9 cellular contexts compared by ENCODE assay signal in genomic region chr1:16770144-16770736, GRCh38. TPM values are rescaled to one million over a fixed set of nuclear protein-coding genes. Genes with fewer than 3 reads are reported as not detected.
DNase-seq lines count a peak whose midpoint lies in the region; FAIRE-seq and TF ChIP-seq lines count a peak whose summit lies in the region.
"Not testable (repeated sequence)": the region's sequence is repeated elsewhere in the genome, so short reads cannot be mapped to it uniquely, and the experiment has no call there.
"Had no signal": no experiment of that assay in that cellular context is flagged by ENCODE, and none has a peak within 500 bp of the region (broad histone marks: within the 10 kb centered on the region; RNA-seq: fewer than 3 reads in every experiment).

No MANE protein-coding gene starts in this region.

- not testable (repeated sequence) for FAIRE-seq in kidney (lab: Jason Lieb, UNC)

- not testable (repeated sequence) for H3K27me3 ChIP-seq in Peyer's patch; fibroblast of lung (ENCODE audit: control insufficient read depth, insufficient read depth, low read length)

- not testable (repeated sequence) for H3K36me3 ChIP-seq in Peyer's patch; fibroblast of lung (ENCODE audit: control insufficient read depth, insufficient read depth, low read length); kidney (ENCODE audit: control insufficient read depth in 1 of 2, insufficient read depth in 2 of 2, low read length in 2 of 2)

- in situ Hi-C loops in astrocyte of the spinal cord (cut with HindIII; ENCODE audit: low sequenced_read_pairs), result not testable (repeated sequence)

- not testable (repeated sequence) for TF ChIP-seq CTCF in Peyer's patch (IDR thresholded peaks at IDR 0.05); astrocyte of the spinal cord (IDR thresholded peaks at IDR 0.05; ENCODE audit: low read depth, low read length); fibroblast of lung (conservative IDR thresholded peaks at IDR 0.05 in 1 of 2, IDR thresholded peaks at IDR 0.05 in 1 of 2; ENCODE audit: low read depth in 1 of 2, low read length in 2 of 2); kidney (IDR thresholded peaks at IDR 0.05; ENCODE audit: borderline replicate concordance, extremely low read depth, insufficient read depth)

- not testable (repeated sequence) for H3K9ac ChIP-seq in fibroblast of lung (ENCODE audit: insufficient read depth, low read length); kidney (ENCODE audit: low read length in 2 of 2)

- not testable (repeated sequence) for H3K9me3 ChIP-seq in Peyer's patch; fibroblast of lung (ENCODE audit: control insufficient read depth, insufficient read depth, low read depth, low read length); kidney (ENCODE audit: control insufficient read depth in 1 of 2, low read length in 2 of 2)

- H3K4me2 ChIP-seq in fibroblast of lung (ENCODE audit: extremely low read depth, insufficient read depth, low read length), result not testable (repeated sequence)

- not testable (repeated sequence) for H3K4me3 ChIP-seq in Peyer's patch; astrocyte of the spinal cord (ENCODE audit: low read depth, low read length); fibroblast of lung (replicated peaks in 1 of 4; ENCODE audit: control extremely low read depth in 1 of 4, insufficient read depth in 1 of 4, low read depth in 3 of 4, low read length in 4 of 4); kidney (ENCODE audit: low read length in 2 of 2)

- not testable (repeated sequence) for H2AFZ ChIP-seq in fibroblast of lung (ENCODE audit: low read length)

- intact Hi-C loops in kidney (cut with DNase I), result not testable (repeated sequence)

- not testable (repeated sequence) for H3K27ac ChIP-seq in Peyer's patch; fibroblast of lung (ENCODE audit: insufficient read depth, low read length)
- peak overlapping the region in 1 of 2 donors; percentile 17 for H3K27ac ChIP-seq in kidney (ENCODE audit: low read depth in 2 of 2, low read length in 2 of 2)

- peak; percentile 55 for DNase-seq in DMS53 (lab: John Stamatoyannopoulos, UW)
- peak; percentile 96 for DNase-seq in HS-5 (ENCODE audit: low read depth)
- DNase-seq in Peyer's patch, result peak in 2 of 3 donors; percentile 8 to 59
- peak; percentile 94 for DNase-seq in astrocyte of the spinal cord (ENCODE audit: low read depth, low spot score)
- peak; percentile 67 to 96 for DNase-seq in fibroblast of lung (ENCODE audit: low read depth in 2 of 2)
- DNase-seq in kidney, result peak; percentile 62
- peak; percentile 34 for DNase-seq in occipital lobe (lab: John Stamatoyannopoulos, UW)
- DNase-seq in superior temporal gyrus (ENCODE audit: extremely low spot score), result peak; percentile 35

- not testable (repeated sequence) for TF ChIP-seq POLR2A in Peyer's patch (IDR thresholded peaks at IDR 0.05)

- H4K20me1 ChIP-seq in fibroblast of lung (ENCODE audit: control insufficient read depth, extremely low read depth, insufficient read depth, low read length), result not testable (repeated sequence)

- peaks cover 0 to 20% (median 0%) of the 10 kb centered on the region in 4 donors for H3K4me1 ChIP-seq in Peyer's patch
- not testable (repeated sequence) for H3K4me1 ChIP-seq in fibroblast of lung (ENCODE audit: control insufficient read depth, extremely low read depth, insufficient read depth, low read length)
- H3K4me1 ChIP-seq in kidney (ENCODE audit: control insufficient read depth in 1 of 2, insufficient read depth in 1 of 2, low read depth in 1 of 2, low read length in 2 of 2), result peaks cover 4 to 13% of the 10 kb centered on the region in 2 donors

- not testable (repeated sequence) for H3K79me2 ChIP-seq in fibroblast of lung (ENCODE audit: control insufficient read depth, insufficient read depth, low read length)

RNA-seq across cellular contexts. Expression of gene RNU1-4, which starts 29.9 kb away (rescaled TPM):
- under 1 TPM; under 0.01 TPM for total RNA-seq in Peyer's patch
- total RNA-seq in fibroblast of lung, result under 0.01 and 3,997 TPM in 2 replicates
- polyA plus RNA-seq in fibroblast of lung, result not detected in 2 replicates
- 44.1 and 65.6 TPM in 2 replicates for polyA plus RNA-seq in fibroblast of lung (2012)
- polyA minus RNA-seq in fibroblast of lung (ENCODE audit: low replicate concordance), result under 0.01 TPM in 2 replicates
- 8,605 TPM for total RNA-seq in kidney
- polyA plus RNA-seq in kidney (ENCODE audit: insufficient read depth, low read depth, low replicate concordance), result 26.8 TPM
- total RNA-seq in occipital lobe, result under 0.01 TPM
- total RNA-seq: G401 had no signal

Comparison
In these comparisons a context has a peak if more than half of its experiments do, and no peak if none do; other contexts are left out.
1. DNase-seq: peak in every context shown above with its lines; median percentile 96 in HS-5; 94 in astrocyte of the spinal cord; 82 in fibroblast of lung; 62 in kidney; 55 in DMS53; 35 in superior temporal gyrus; 34 in occipital lobe; 34 in Peyer's patch.